Comparison of ENCODE assay signal across 27 cellular contexts in genomic region chr20:37257993-37258392, GRCh38. TPM values are rescaled to one million over a fixed set of nuclear protein-coding genes. Genes with fewer than 3 reads are reported as not detected.
DNase-seq lines count a peak whose midpoint lies in the region; ATAC-seq lines count a peak whose summit lies in the region.
"Had no signal": no experiment of that assay in that cellular context is flagged by ENCODE, and none has a peak within 500 bp of the region (broad histone marks: within the 10 kb centered on the region; RNA-seq: fewer than 3 reads in every experiment).

No MANE protein-coding gene starts in this region.

- H3K27ac ChIP-seq in mesendoderm (ENCODE audit: low read depth, low read length): no peak overlapping the region
- H3K27ac ChIP-seq: heart right ventricle, neutrophil, stomach, upper lobe of right lung, VCaP had no signal

- no peak overlapping the region for H3K23ac ChIP-seq in mesendoderm (ENCODE audit: low read length)

- no peaks in the 10 kb centered on the region for H3K9me3 ChIP-seq in T-helper 17 cell (ENCODE audit: control insufficient read depth, low read length, poor library complexity, severe bottlenecking)
- H3K9me3 ChIP-seq: neutrophil, upper lobe of right lung had no signal

- peaks cover 43% of the 10 kb centered on the region for H3K27me3 Mint-ChIP-seq in T-helper 17 cell

- H3K27me3 ChIP-seq in H7 (ENCODE audit: control insufficient read depth, insufficient read depth, low read length): no peaks in the 10 kb centered on the region
- H3K27me3 ChIP-seq in mesendoderm (ENCODE audit: insufficient read depth, low read length, poor library complexity): no peaks in the 10 kb centered on the region
- H3K27me3 ChIP-seq: neutrophil had no signal

- no peak overlapping the region for H3K4me2 ChIP-seq in mesendoderm (ENCODE audit: low read length)

- no peak overlapping the region for H2BK120ac ChIP-seq in mesendoderm (ENCODE audit: low read depth, low read length)

- H3K36me3 ChIP-seq in H7 (replicated peaks; ENCODE audit: control insufficient read depth, insufficient read depth, low read length): no peaks in the 10 kb centered on the region
- no peaks in the 10 kb centered on the region for H3K36me3 ChIP-seq in mesendoderm (ENCODE audit: control insufficient read depth, insufficient read depth, low read length)
- H3K36me3 ChIP-seq: heart right ventricle, neutrophil, stomach, upper lobe of right lung had no signal

- peak overlapping the region; percentile 35 for H3K56ac ChIP-seq in mesendoderm (ENCODE audit: low read length)

- no peaks in the 10 kb centered on the region for H3K36me3 Mint-ChIP-seq in T-helper 17 cell (ENCODE audit: low read depth)
- H3K36me3 Mint-ChIP-seq: CD8-positive, alpha-beta memory T cell had no signal

- H3K4me3 ChIP-seq in H7 (ENCODE audit: insufficient read depth, low read depth, low read length) (no peak overlapping the region), mesendoderm (ENCODE audit: low read length) (no peak overlapping the region)
- H3K4me3 ChIP-seq: heart right ventricle, stomach, upper lobe of right lung had no signal

- peak overlapping the region; percentile 42 for H3K18ac ChIP-seq in mesendoderm (ENCODE audit: low read length)

- no peaks in the 10 kb centered on the region for H3K4me1 ChIP-seq in mesendoderm (ENCODE audit: control insufficient read depth, low read depth, low read length)
- H3K4me1 ChIP-seq: heart right ventricle, stomach, upper lobe of right lung had no signal

- H3K9ac ChIP-seq in mesendoderm (ENCODE audit: low read length): no peak overlapping the region

- no peak overlapping the region for H3K4ac ChIP-seq in mesendoderm (ENCODE audit: low read depth, low read length)

- no peak overlapping the region for H4K5ac ChIP-seq in mesendoderm (ENCODE audit: low read length)

- peaks cover 2% of the 10 kb centered on the region for H3K4me1 Mint-ChIP-seq in T-helper 17 cell
- H3K4me1 Mint-ChIP-seq: activated CD4-positive, alpha-beta memory T cell treated with anti-CD3 and anti-CD28 coated beads, Interleukin-2, amount 10 ng/mL, durations not matched to agents 7 days and 5 days; CD8-positive, alpha-beta memory T cell had no signal

- no peak overlapping the region for H3K4me3 Mint-ChIP-seq in T-helper 17 cell
- H3K4me3 Mint-ChIP-seq: activated CD4-positive, alpha-beta memory T cell treated with anti-CD3 and anti-CD28 coated beads, Interleukin-2, amount 10 ng/mL, durations not matched to agents 7 days and 5 days; CD8-positive, alpha-beta memory T cell; dendritic cell treated with granulocyte-macrophage colony-stimulating factor and Interleukin-4, amounts not matched to agents 40 ng/mL and 50 ng/mL, for 4 days had no signal

- no peaks in the 10 kb centered on the region for H3K79me1 ChIP-seq in mesendoderm (ENCODE audit: low read length)

- no peak overlapping the region for H4K8ac ChIP-seq in mesendoderm (ENCODE audit: low read depth, low read length)

- peak; percentile 71 for DNase-seq in H7
- DNase-seq in NCI-H146 treated with DMSO at 0.1 percent for 48 hours (lab: John Stamatoyannopoulos, UW; ENCODE audit: unreplicated experiment): peak; percentile 76
- DNase-seq in T-helper 17 cell: no peak
- peak; percentile 33 for DNase-seq in mesendoderm
- no peak for DNase-seq in stimulated activated CD4-positive, alpha-beta T cell treated with anti-CD3 and anti-CD28 coated beads, Interleukin-4, amount 100 ng/mL, for 1 hour
- DNase-seq: activated CD4-positive, alpha-beta memory T cell treated with anti-CD3 and anti-CD28 coated beads, Interleukin-2, amount 10 ng/mL, durations not matched to agents 7 days and 5 days; activated naive CD4-positive, alpha-beta T cell treated with Interleukin-2 at 50 U/mL for 16 hours; amygdala; CD8-positive, alpha-beta memory T cell; DMS79; heart right ventricle; NCI-H187; NCI-H526; SHP77 treated with DMSO at 0.1 percent for 48 hours; stimulated activated CD4-positive, alpha-beta T cell treated with anti-CD3 and anti-CD28 coated beads, Interleukin-4, amount 100 ng/mL, for 24 hours; stomach; upper lobe of right lung had no signal

- ATAC-seq in T-helper 17 cell (no peak), HG02870 (IDR thresholded peaks at IDR 0.05; ENCODE audit: unreplicated experiment) (no peak), GM18867 (IDR thresholded peaks at IDR 0.05; ENCODE audit: unreplicated experiment) (no peak)
- ATAC-seq: heart right ventricle, upper lobe of right lung had no signal

- no peak overlapping the region for H2BK15ac ChIP-seq in mesendoderm (replicated peaks; ENCODE audit: low read depth)

- H3K79me2 ChIP-seq in mesendoderm (ENCODE audit: control insufficient read depth, insufficient read depth, low read length): no peaks in the 10 kb centered on the region

- no peak overlapping the region for H2BK5ac ChIP-seq in mesendoderm (ENCODE audit: low read length)

- peak overlapping the region; percentile 59 for H3K27ac Mint-ChIP-seq in T-helper 17 cell
- H3K27ac Mint-ChIP-seq: activated CD4-positive, alpha-beta memory T cell treated with anti-CD3 and anti-CD28 coated beads, Interleukin-2, amount 10 ng/mL, durations not matched to agents 7 days and 5 days; dendritic cell treated with granulocyte-macrophage colony-stimulating factor and Interleukin-4, amounts not matched to agents 40 ng/mL and 50 ng/mL, for 4 days had no signal

- H2AK5ac ChIP-seq in mesendoderm (ENCODE audit: low read length): no peak overlapping the region

- WGBS in mesendoderm (ENCODE audit: extremely low coverage, insufficient coverage, low lambda C conversion rate): no CpG with 5 or more reads among the region's 9 CpGs

RNA-seq across cellular contexts. Expression of gene GHRH, which starts 3.6 kb away (rescaled TPM):
- not detected in 2 replicates for total RNA-seq in H7 (2014; rRNA removed; shearing (Covaris generic))
- not detected for total RNA-seq in T-helper 17 cell
- not detected for polyA plus RNA-seq in mesendoderm (2013, experiment 1 of 2)
- polyA plus RNA-seq in mesendoderm (2013, experiment 2 of 2): not detected
- total RNA-seq: activated CD4-positive, alpha-beta memory T cell treated with anti-CD3 and anti-CD28 coated beads, Interleukin-2, amount 10 ng/mL, durations not matched to agents 7 days and 5 days; cardiac septum; CD8-positive, alpha-beta memory T cell; lower leg skin; mucosa of gallbladder; OCI-LY7; stomach; T-helper 1 cell treated with Interleukin-12 subunit alpha and Interleukin-12 subunit beta and Interleukin-4 antibody, amounts not matched to agents 30 ng/mL and 1 ng/mL, for 36 hours; upper lobe of right lung had no signal
- polyA plus RNA-seq: CD8-positive, alpha-beta memory T cell; stomach had no signal

RNA-seq across cellular contexts. Expression of gene MANBAL, which starts 31.5 kb away (rescaled TPM):
- total RNA-seq in H7 (2014; rRNA removed; shearing (Covaris generic)): 22.4 and 34.6 TPM in 2 replicates
- total RNA-seq in T-helper 17 cell: 1 to 10 TPM; 3.6 to 4.9 TPM
- polyA plus RNA-seq in mesendoderm (2013, experiment 1 of 2): 53.9 TPM
- 53.4 TPM for polyA plus RNA-seq in mesendoderm (2013, experiment 2 of 2)

Comparison
In these comparisons a context has a peak if more than half of its experiments do, and no peak if none do; other contexts are left out.
1. DNase-seq: peak in H7 (single experiment), NCI-H146 treated with DMSO at 0.1 percent for 48 hours (single experiment) and mesendoderm (single experiment); none in T-helper 17 cell (0 of 3) and stimulated activated CD4-positive, alpha-beta T cell treated with anti-CD3 and anti-CD28 coated beads, Interleukin-4, amount 100 ng/mL, for 1 hour (single experiment).